ENCODE assay signal across 28 cellular contexts in the genomic region with DNA sequence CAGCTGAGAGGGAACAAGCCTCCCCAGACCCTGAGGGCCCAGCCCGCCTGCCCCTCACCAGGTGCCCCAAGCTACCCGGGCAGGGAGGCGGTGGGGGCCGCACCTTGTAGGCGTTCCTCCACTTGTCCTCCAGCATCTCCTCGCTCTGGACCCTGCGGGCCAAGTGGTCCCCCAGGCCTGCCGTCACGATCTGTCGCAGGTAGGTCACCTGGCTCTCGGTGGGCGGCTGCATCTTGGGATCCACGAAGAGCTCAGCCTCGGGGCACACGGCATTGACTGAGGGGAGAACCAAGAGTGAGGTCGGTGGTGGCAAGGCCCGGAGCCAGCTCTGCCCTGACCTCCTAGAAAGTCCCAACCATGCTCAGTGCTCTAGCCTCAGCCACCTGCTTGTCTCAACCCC.
"Had no signal": no experiment of that assay in that cellular context is flagged by ENCODE, and none has a peak within 500 bp of the region (broad histone marks: within the 10 kb centered on the region; RNA-seq: fewer than 3 reads in every experiment).

No MANE protein-coding gene starts in this region.

- H3K27ac ChIP-seq: brain microvascular endothelial cell, esophagus muscularis mucosa, foreskin keratinocyte, heart right ventricle, left lung, skin epidermis, stomach, thyroid gland, upper lobe of left lung, vagina had no signal

- H3K27me3 ChIP-seq: brain microvascular endothelial cell, esophagus muscularis mucosa, foreskin keratinocyte, heart right ventricle, left lung, stomach, thyroid gland, upper lobe of left lung, vagina had no signal

- H3K4me1 ChIP-seq: foreskin keratinocyte, left lung, stomach, thyroid gland, upper lobe of left lung, vagina had no signal

- H3K4me3 ChIP-seq: esophagus muscularis mucosa, heart right ventricle, left lung, lung, skin epidermis, stomach, thyroid gland, upper lobe of left lung, vagina had no signal

- ATAC-seq: foreskin keratinocyte, heart right ventricle, left lung, natural killer cell, sciatic nerve had no signal

- H3K9me3 ChIP-seq: esophagus muscularis mucosa, heart right ventricle, left lung, stomach, thyroid gland, upper lobe of left lung, vagina had no signal

- DNase-seq: activated CD4-positive, alpha-beta memory T cell treated with anti-CD3 and anti-CD28 coated beads for 36 hours; activated CD4-positive, alpha-beta T cell treated with anti-CD3 and anti-CD28 coated beads, Interleukin-2, amount 10 ng/mL, durations not matched to agents 24 days and 14 days; activated CD4-positive, CD25-positive, alpha-beta regulatory T cell treated with anti-CD3 and anti-CD28 coated beads, Interleukin-2, amount 50 U/mL, for 72 hours; activated CD8-positive, alpha-beta memory T cell treated with anti-CD3 and anti-CD28 coated beads, Interleukin-2, amount 50 U/mL, for 4 hours; activated effector memory CD4-positive, alpha-beta T cell treated with anti-CD3 and anti-CD28 coated beads, Interleukin-2, amount 50 U/mL, for 16 hours; activated naive CD4-positive, alpha-beta T cell treated with anti-CD3 and anti-CD28 coated beads, Interleukin-2, amount 50 U/mL, for 16 hours; activated T-cell treated with anti-CD3 and anti-CD28 coated beads, Interleukin-2, amount 50 U/mL, for 1 hour; amniotic stem cell; brain microvascular endothelial cell; caudate nucleus; foreskin keratinocyte; heart right ventricle; mesendoderm; natural killer cell; stimulated activated CD4-positive, alpha-beta T cell treated with anti-CD3 and anti-CD28 coated beads, Interleukin-12 subunit alpha, Interleukin-12 subunit beta, amount 100 ng/mL, for 4 hours; stimulated activated CD4-positive, alpha-beta T cell treated with anti-CD3 and anti-CD28 coated beads, Interleukin-4, amount 100 ng/mL, for 1 hour; stomach; thyroid gland had no signal

- FAIRE-seq: astrocyte, endothelial cell of umbilical vein, islet of Langerhans had no signal
